In the genomic region with DNA sequence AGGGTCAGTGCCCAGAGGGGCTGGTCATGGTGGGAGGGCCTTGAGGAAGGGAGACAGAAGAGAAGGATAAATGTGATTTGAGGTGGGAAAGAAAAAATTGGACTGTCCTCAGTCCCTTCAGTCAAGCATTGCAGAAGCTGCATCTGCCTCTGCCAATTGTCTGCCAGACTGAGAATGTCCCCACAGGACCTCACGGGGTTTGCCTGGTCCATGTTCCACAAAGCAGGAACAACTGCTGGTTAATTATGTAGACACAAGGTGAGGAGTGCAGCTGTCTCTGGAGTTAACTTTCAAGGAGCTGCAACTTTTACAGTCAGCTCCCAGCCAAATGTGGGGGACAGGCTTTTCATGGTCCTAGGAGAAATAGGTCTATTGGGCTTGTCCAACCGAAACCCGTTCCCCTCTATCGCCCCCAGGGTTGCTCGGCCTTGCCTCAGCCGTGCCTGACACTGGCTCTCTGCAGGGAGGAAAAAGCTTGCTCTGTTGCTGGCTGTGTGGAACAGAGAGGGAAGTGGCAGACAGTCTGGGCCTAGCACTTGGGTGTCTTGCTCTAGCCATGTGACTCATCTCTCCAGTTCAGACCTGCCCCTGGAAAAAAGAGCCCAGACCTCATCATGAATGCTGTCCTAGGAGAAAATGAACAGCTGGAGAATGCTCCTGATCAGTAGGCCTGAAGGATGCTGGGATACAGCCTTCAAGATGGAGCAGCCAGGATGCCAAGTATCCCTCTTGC, we compare ENCODE assay signal across 16 cellular contexts. TPM values are rescaled to one million over a fixed set of nuclear protein-coding genes. Genes with fewer than 3 reads are reported as not detected.
DNase-seq lines count a peak whose midpoint lies in the region; ATAC-seq, FAIRE-seq and TF ChIP-seq lines count a peak whose summit lies in the region.
"Had no signal": no experiment of that assay in that cellular context is flagged by ENCODE, and none has a peak within 500 bp of the region (broad histone marks: within the 10 kb centered on the region; RNA-seq: fewer than 3 reads in every experiment).

No MANE protein-coding gene starts in this region.

- TF ChIP-seq CTCF in keratinocyte (optimal IDR thresholded peaks at IDR 0.05 in 1 of 3, IDR thresholded peaks at IDR 0.05 in 1 of 3, conservative IDR thresholded peaks at IDR 0.05 in 1 of 3; ENCODE audit: extremely low read depth in 1 of 3, insufficient read depth in 2 of 3, low read length in 3 of 3) (no peak), smooth muscle cell (IDR thresholded peaks at IDR 0.05; ENCODE audit: borderline replicate concordance, insufficient read depth, poor library complexity, severe bottlenecking) (no peak)

- peak overlapping the region; percentile 65 for H3K27ac ChIP-seq in keratinocyte (ENCODE audit: control insufficient read depth, insufficient read depth, low read length)
- peak overlapping the region; percentile 52 for H3K27ac ChIP-seq in smooth muscle cell (ENCODE audit: low read depth)
- H3K27ac ChIP-seq: 22Rv1 had no signal

- H3K27me3 ChIP-seq in keratinocyte (ENCODE audit: control insufficient read depth, extremely low read depth, insufficient read depth, low read length), result no peaks in the 10 kb centered on the region
- H3K27me3 ChIP-seq in smooth muscle cell (ENCODE audit: low read depth), result no peaks in the 10 kb centered on the region

- H3F3A ChIP-seq in smooth muscle cell (ENCODE audit: low read depth), result no peaks in the 10 kb centered on the region

- peak; percentile 51 for DNase-seq in DMS 273 (lab: John Stamatoyannopoulos, UW; ENCODE audit: unreplicated experiment)
- no peak for DNase-seq in DMS 273 treated with DMSO at 0.1 percent for 48 hours (lab: John Stamatoyannopoulos, UW)
- DNase-seq in SKM-1 treated with dmso at 0.1 percent for 144 hours (lab: John Stamatoyannopoulos, UW; ENCODE audit: unreplicated experiment), result peak; percentile 51
- DNase-seq in keratinocyte (ENCODE audit: low read depth, low spot score), result peak; percentile 26
- no peak for DNase-seq in smooth muscle cell (lab: John Stamatoyannopoulos, UW; ENCODE audit: unreplicated experiment)
- no peak for DNase-seq in DMS153 (lab: John Stamatoyannopoulos, UW)
- DNase-seq in Ammon's horn (ENCODE audit: low spot score), result no peak
- DNase-seq: activated naive CD8-positive, alpha-beta T cell treated with anti-CD3 and anti-CD28 coated beads, Interleukin-2, amount 50 U/mL, for 24 hours; activated T-cell treated with anti-CD3 and anti-CD28 coated beads, Interleukin-2, amount 50 U/mL, for 48 hours; CD8-positive, alpha-beta T cell; central memory CD4-positive, alpha-beta T cell; left cardiac atrium; SHP77 treated with DMSO at 0.1 percent for 48 hours; T-helper 9 cell had no signal

- H3K4me1 ChIP-seq in keratinocyte (ENCODE audit: control insufficient read depth, extremely low read depth, insufficient read depth, low read length) (peaks cover 36% of the 10 kb centered on the region), smooth muscle cell (ENCODE audit: low read depth) (peaks cover 6% of the 10 kb centered on the region)

- H3K9me3 ChIP-seq in keratinocyte (ENCODE audit: control insufficient read depth, low read depth, low read length) (no peaks in the 10 kb centered on the region), smooth muscle cell (replicated peaks; ENCODE audit: low read depth) (no peaks in the 10 kb centered on the region)

- no peaks in the 10 kb centered on the region for H3K79me2 ChIP-seq in keratinocyte (ENCODE audit: control insufficient read depth, insufficient read depth, low read length)
- no peaks in the 10 kb centered on the region for H3K79me2 ChIP-seq in smooth muscle cell (ENCODE audit: low read depth)

- peak overlapping the region; percentile 60 for H3K9ac ChIP-seq in keratinocyte (ENCODE audit: control insufficient read depth, extremely low read depth, insufficient read depth, low read length)
- H3K9ac ChIP-seq in smooth muscle cell (ENCODE audit: low read depth), result no peak overlapping the region

- no peak overlapping the region for H3K4me3 ChIP-seq in keratinocyte (ENCODE audit: control insufficient read depth in 2 of 3, extremely low read depth in 1 of 3, insufficient read depth in 2 of 3, low read depth in 1 of 3, low read length in 3 of 3)
- no peak overlapping the region for H3K4me3 ChIP-seq in smooth muscle cell

- 65% methylated on average over 6 of the region's 6 CpGs for WGBS in smooth muscle cell (ENCODE audit: low lambda C conversion rate)

- H3K9me1 ChIP-seq in keratinocyte (ENCODE audit: control insufficient read depth, extremely low read depth, insufficient read depth, low read length), result no peaks in the 10 kb centered on the region

- H2AFZ ChIP-seq in keratinocyte (ENCODE audit: control insufficient read depth, low read length), result peak overlapping the region; percentile 59
- H2AFZ ChIP-seq in smooth muscle cell (ENCODE audit: low read depth), result no peak overlapping the region

- H4K20me1 ChIP-seq in keratinocyte (ENCODE audit: control insufficient read depth, extremely low read depth, insufficient read depth, low read length) (no peaks in the 10 kb centered on the region), smooth muscle cell (ENCODE audit: low read depth) (no peaks in the 10 kb centered on the region)

- peak; percentile 97 for FAIRE-seq in keratinocyte (lab: Jason Lieb, UNC)

- no peaks in the 10 kb centered on the region for H3K36me3 ChIP-seq in keratinocyte (ENCODE audit: control insufficient read depth in 2 of 2, extremely low read depth in 1 of 2, insufficient read depth in 2 of 2, low read length in 2 of 2)
- H3K36me3 ChIP-seq in smooth muscle cell (ENCODE audit: low read depth), result no peaks in the 10 kb centered on the region

- dilution Hi-C loops in keratinocyte (cut with MboI; ENCODE audit: extremely low pct_ligation_motif_present, low sequenced_read_pairs), result no loop called here

- peak overlapping the region; percentile 29 for H3K4me2 ChIP-seq in keratinocyte (ENCODE audit: control insufficient read depth, extremely low read depth, insufficient read depth, low read depth, low read length)
- no peak overlapping the region for H3K4me2 ChIP-seq in smooth muscle cell

- no peak for ATAC-seq in GM19395 (IDR thresholded peaks at IDR 0.05; ENCODE audit: unreplicated experiment)
- ATAC-seq: activated naive CD8-positive, alpha-beta T cell treated with anti-CD3 and anti-CD28 coated beads, Interleukin-2, amount 50 U/mL, for 24 hours; CD8-positive, alpha-beta T cell had no signal

RNA-seq across cellular contexts. Expression of gene PAX8, which starts 31.1 kb away (rescaled TPM):
- polyA plus RNA-seq in keratinocyte, result 3.4 to 5.9 TPM (median 4.4 TPM) in 3 replicates
- 3.4 TPM for polyA plus RNA-seq in keratinocyte (2011; ENCODE audit: low read depth)
- 5.5 and 7.0 TPM in 2 replicates for polyA plus RNA-seq in keratinocyte (2011; cell fraction: cytosol; rRNA removed)
- 7.3 and 7.6 TPM in 2 replicates for polyA plus RNA-seq in keratinocyte (2011; cell fraction: nucleus; rRNA removed)
- 8.2 and 8.9 TPM in 2 replicates for polyA plus RNA-seq in keratinocyte (2012; ENCODE audit: low replicate concordance)
- 5.7 to 8.2 TPM (median 6.8 TPM) in 3 replicates for polyA minus RNA-seq in keratinocyte
- 2.1 TPM for polyA minus RNA-seq in keratinocyte (2011; cell fraction: cytosol; rRNA and poly(A)+ RNA removed)
- polyA minus RNA-seq in keratinocyte (2011; cell fraction: nucleus; rRNA and poly(A)+ RNA removed), result 5.5 and 6.1 TPM in 2 replicates
- not detected in 2 replicates for total RNA-seq in smooth muscle cell
- polyA plus RNA-seq in smooth muscle cell, result 0.34 TPM in 1 of 2 replicates, not detected in the other

Comparison
In these comparisons a context has a peak if more than half of its experiments do, and no peak if none do; other contexts are left out.
1. DNase-seq: peak in DMS 273 (single experiment), SKM-1 treated with dmso at 0.1 percent for 144 hours (single experiment) and keratinocyte (single experiment); none in DMS 273 treated with DMSO at 0.1 percent for 48 hours (single experiment), smooth muscle cell (single experiment), DMS153 (single experiment) and Ammon's horn (single experiment).